8 cellular contexts compared by ENCODE assay signal in the genomic region with DNA sequence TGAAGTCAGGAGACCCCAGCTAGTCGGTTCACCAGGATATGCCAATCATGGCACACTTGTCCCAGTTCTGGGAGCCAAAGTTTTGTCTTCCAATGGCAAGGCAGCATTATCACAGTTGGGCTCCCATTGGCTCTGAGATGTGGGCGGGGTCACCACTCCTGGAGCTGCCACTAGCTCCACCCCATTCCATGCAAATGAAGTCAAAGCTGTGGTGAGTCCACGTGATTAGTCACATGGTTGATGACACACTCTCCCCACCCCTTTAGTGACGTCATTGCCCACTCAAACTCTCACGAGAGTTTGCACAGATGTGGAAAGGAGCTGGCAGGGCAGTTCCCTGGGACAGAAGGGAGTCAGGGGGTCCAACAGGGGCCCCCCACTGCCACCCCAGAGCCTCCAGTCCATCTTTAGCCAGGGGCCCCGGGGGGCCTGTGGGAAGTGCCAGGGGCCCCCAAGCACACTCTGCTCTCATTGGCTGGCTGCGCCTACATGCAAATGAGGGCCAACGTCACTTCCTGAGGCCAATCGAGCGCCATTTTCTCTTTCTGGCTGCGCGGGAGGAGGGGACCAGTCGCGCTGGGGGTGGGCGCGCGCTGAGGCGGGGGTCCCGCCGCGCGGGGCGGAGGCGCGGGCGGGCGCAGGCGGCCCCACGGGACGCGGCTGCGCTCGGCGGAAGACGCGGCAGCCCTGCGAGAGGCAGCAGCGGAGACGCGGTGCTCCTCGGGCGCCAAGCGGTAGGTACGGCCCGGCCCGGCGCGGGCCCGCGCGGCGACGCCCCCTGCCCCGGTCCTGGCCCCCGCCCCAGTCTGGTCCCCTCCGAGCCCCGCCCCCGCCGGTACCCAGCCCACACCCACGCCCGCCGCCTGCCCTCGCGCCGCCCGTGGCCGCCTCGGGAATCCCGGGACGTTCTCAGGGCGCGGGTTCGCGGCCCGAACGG. TPM values are rescaled to one million over a fixed set of nuclear protein-coding genes. Genes with fewer than 3 reads are reported as not detected.
DNase-seq lines count a peak whose midpoint lies in the region; ATAC-seq and TF ChIP-seq lines count a peak whose summit lies in the region.

A gene with protein sequence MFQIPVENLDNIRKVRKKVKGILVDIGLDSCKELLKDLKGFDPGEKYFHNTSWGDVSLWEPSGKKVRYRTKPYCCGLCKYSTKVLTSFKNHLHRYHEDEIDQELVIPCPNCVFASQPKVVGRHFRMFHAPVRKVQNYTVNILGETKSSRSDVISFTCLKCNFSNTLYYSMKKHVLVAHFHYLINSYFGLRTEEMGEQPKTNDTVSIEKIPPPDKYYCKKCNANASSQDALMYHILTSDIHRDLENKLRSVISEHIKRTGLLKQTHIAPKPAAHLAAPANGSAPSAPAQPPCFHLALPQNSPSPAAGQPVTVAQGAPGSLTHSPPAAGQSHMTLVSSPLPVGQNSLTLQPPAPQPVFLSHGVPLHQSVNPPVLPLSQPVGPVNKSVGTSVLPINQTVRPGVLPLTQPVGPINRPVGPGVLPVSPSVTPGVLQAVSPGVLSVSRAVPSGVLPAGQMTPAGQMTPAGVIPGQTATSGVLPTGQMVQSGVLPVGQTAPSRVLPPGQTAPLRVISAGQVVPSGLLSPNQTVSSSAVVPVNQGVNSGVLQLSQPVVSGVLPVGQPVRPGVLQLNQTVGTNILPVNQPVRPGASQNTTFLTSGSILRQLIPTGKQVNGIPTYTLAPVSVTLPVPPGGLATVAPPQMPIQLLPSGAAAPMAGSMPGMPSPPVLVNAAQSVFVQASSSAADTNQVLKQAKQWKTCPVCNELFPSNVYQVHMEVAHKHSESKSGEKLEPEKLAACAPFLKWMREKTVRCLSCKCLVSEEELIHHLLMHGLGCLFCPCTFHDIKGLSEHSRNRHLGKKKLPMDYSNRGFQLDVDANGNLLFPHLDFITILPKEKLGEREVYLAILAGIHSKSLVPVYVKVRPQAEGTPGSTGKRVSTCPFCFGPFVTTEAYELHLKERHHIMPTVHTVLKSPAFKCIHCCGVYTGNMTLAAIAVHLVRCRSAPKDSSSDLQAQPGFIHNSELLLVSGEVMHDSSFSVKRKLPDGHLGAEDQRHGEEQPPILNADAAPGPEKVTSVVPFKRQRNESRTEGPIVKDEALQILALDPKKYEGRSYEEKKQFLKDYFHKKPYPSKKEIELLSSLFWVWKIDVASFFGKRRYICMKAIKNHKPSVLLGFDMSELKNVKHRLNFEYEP (plus strand): TSS at position 524 of the 937 bp plus-strand sequence. CDS start 8,281 bp downstream, outside the sequence.

- DNase-seq in GM04503 (ENCODE audit: low read depth) (peak; percentile 64), HEK293T (ENCODE audit: extremely low spot score) (peak; percentile 88), MV-4-11 (lab: John Stamatoyannopoulos, UW) (peak; percentile 92), head of caudate nucleus (peak; percentile 73 to 96 (median 86)), osteocyte (ENCODE audit: extremely low spot score, unreplicated experiment) (peak; percentile 94)

- ATAC-seq in SK-N-SH treated with all-trans-retinoic acid at 6 μM for 48 hours, result peak; percentile 94

- no peaks in the 10 kb centered on the region for H3K9me3 Mint-ChIP-seq in activated naive CD4-positive, alpha-beta T cell treated with anti-CD3 and anti-CD28 coated beads, Interleukin-2, amount 50 U/mL, for 24 hours
- no peaks in the 10 kb centered on the region for H3K9me3 Mint-ChIP-seq in osteocyte (ENCODE audit: unreplicated experiment)

- POLR2A ChIA-PET in HEK293T (lab: Yijun Ruan, JAX), result interaction anchor here (0.9 to 1.1 kb wide), 2 partner anchors 120 to 123 kb away, joined by 3 to 4 read pairs; no protein-coding TSS in a partner anchor

- H3K4me1 Mint-ChIP-seq in activated naive CD4-positive, alpha-beta T cell treated with anti-CD3 and anti-CD28 coated beads, Interleukin-2, amount 50 U/mL, for 24 hours, result peaks cover 53% of the 10 kb centered on the region
- peaks cover 25% of the 10 kb centered on the region for H3K4me1 Mint-ChIP-seq in osteocyte (ENCODE audit: unreplicated experiment)

- H3K27ac ChIP-seq in thymus (ENCODE audit: low read depth), result peak within 1 kb of the TSS; percentile 78

- H3K4me3 ChIP-seq in thymus (ENCODE audit: low read length), result peak within 1 kb of the TSS; percentile 83

- CTCF ChIA-PET in HEK293T (lab: Yijun Ruan, JAX), result no interaction called here

- no peak for TF ChIP-seq CTCF in osteocyte (IDR thresholded peaks at IDR 0.05)

- intact Hi-C loops in head of caudate nucleus (cut with DNase I), result no loop called here

- no peaks in the 10 kb centered on the region for H3K9me3 ChIP-seq in thymus (ENCODE audit: control insufficient read depth)

- peaks cover 9% of the 10 kb centered on the region for H3K36me3 Mint-ChIP-seq in activated naive CD4-positive, alpha-beta T cell treated with anti-CD3 and anti-CD28 coated beads, Interleukin-2, amount 50 U/mL, for 24 hours
- H3K36me3 Mint-ChIP-seq in osteocyte (ENCODE audit: unreplicated experiment), result peaks cover 2% of the 10 kb centered on the region

- H3K27ac Mint-ChIP-seq in activated naive CD4-positive, alpha-beta T cell treated with anti-CD3 and anti-CD28 coated beads, Interleukin-2, amount 50 U/mL, for 24 hours, result peak within 1 kb of the TSS; percentile 93
- H3K27ac Mint-ChIP-seq in osteocyte (ENCODE audit: unreplicated experiment), result peak within 1 kb of the TSS; percentile 90

- 2% methylated on average over 76 of the region's 76 CpGs for WGBS in thymus

- peak within 1 kb of the TSS; percentile 90 for H3K4me3 Mint-ChIP-seq in activated naive CD4-positive, alpha-beta T cell treated with anti-CD3 and anti-CD28 coated beads, Interleukin-2, amount 50 U/mL, for 24 hours
- peak within 1 kb of the TSS; percentile 85 for H3K4me3 Mint-ChIP-seq in osteocyte (ENCODE audit: unreplicated experiment)

- H3K27me3 ChIP-seq in thymus (ENCODE audit: control insufficient read depth, insufficient read depth), result peaks cover 2% of the 10 kb centered on the region

- peaks cover 8% of the 10 kb centered on the region for H3K4me1 ChIP-seq in thymus (ENCODE audit: control insufficient read depth, insufficient read depth, low read length)

- no peaks in the 10 kb centered on the region for H3K36me3 ChIP-seq in thymus (ENCODE audit: control insufficient read depth, insufficient read depth)

- H3K27me3 Mint-ChIP-seq in activated naive CD4-positive, alpha-beta T cell treated with anti-CD3 and anti-CD28 coated beads, Interleukin-2, amount 50 U/mL, for 24 hours, result no peaks in the 10 kb centered on the region
- H3K27me3 Mint-ChIP-seq in osteocyte (ENCODE audit: unreplicated experiment), result no peaks in the 10 kb centered on the region

TF ChIP-seq in HEK293T, 16 proteins besides CTCF, POLR2A, EP300 and RAD21:
- TF ChIP-seq SP1 (IDR thresholded peaks at IDR 0.05) (peak; percentile 33; the same call in 1 of the 2 replicates), L3MBTL2 (conservative IDR thresholded peaks at IDR 0.05) (peak; percentile 30; the same call in 1 of the 2 replicates), CTBP1 (IDR thresholded peaks at IDR 0.05; ENCODE audit: borderline replicate concordance) (no peak)
- TF ChIP-seq, protein P1, sequence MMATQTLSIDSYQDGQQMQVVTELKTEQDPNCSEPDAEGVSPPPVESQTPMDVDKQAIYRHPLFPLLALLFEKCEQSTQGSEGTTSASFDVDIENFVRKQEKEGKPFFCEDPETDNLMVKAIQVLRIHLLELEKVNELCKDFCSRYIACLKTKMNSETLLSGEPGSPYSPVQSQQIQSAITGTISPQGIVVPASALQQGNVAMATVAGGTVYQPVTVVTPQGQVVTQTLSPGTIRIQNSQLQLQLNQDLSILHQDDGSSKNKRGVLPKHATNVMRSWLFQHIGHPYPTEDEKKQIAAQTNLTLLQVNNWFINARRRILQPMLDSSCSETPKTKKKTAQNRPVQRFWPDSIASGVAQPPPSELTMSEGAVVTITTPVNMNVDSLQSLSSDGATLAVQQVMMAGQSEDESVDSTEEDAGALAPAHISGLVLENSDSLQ (IDR thresholded peaks at IDR 0.05), result peak; percentile 84
TF ChIP-seq in HEK293T: peak in this region for 3.

TF ChIP-seq in SK-N-SH treated with all-trans-retinoic acid at 6 μM for 48 hours, 23 proteins besides CTCF, POLR2A, EP300 and RAD21:
- TF ChIP-seq ARNTL (CRISPR knock-in tag; IDR thresholded peaks at IDR 0.05; ENCODE audit: borderline replicate concordance, low read depth) (peak; percentile 56; the same call in 1 of the 2 replicates), ZNF565 (CRISPR knock-in tag; conservative IDR thresholded peaks at IDR 0.05; ENCODE audit: low read depth) (0 out of 2 replicates have a peak, but pooled peaks have one; percentile 35), POU6F1 (CRISPR knock-in tag; IDR thresholded peaks at IDR 0.05; ENCODE audit: borderline replicate concordance, low read depth) (no peak), ZFP3 (CRISPR knock-in tag; IDR thresholded peaks at IDR 0.05) (no peak), ZC3H10 (CRISPR knock-in tag; IDR thresholded peaks at IDR 0.05) (no peak)
TF ChIP-seq in SK-N-SH treated with all-trans-retinoic acid at 6 μM for 48 hours: peak in this region for 2.

RNA-seq across cellular contexts. Expression of the gene that starts here (rescaled TPM):
- 18.6 and 19.2 TPM in 2 replicates for total RNA-seq in osteocyte
- polyA plus RNA-seq in thymus, result 9.7 TPM

Comparison
In these comparisons a context has a peak if more than half of its experiments do, and no peak if none do; other contexts are left out.
1. Peak in every context shown above with its lines: DNase-seq, ATAC-seq, H3K4me3 ChIP-seq and H3K27ac ChIP-seq.